Comparison of ENCODE assay signal across 8 cellular contexts in genomic region chr15:49620658-49621326, GRCh38. TPM values are rescaled to one million over a fixed set of nuclear protein-coding genes. Genes with fewer than 3 reads are reported as not detected.
DNase-seq lines count a peak whose midpoint lies in the region; ATAC-seq and TF ChIP-seq lines count a peak whose summit lies in the region.

TSS of gene DTWD1 (plus strand) at chr15:49621048. CDS start at chr15:49625168, 4,120 bp downstream.
TSS of gene FAM227B (minus strand) at chr15:49620818. CDS start at chr15:49615171, 5,647 bp downstream.

- H3K4me3 Mint-ChIP-seq in activated naive CD8-positive, alpha-beta T cell treated with anti-CD3 and anti-CD28 coated beads for 36 hours = peak within 1 kb of the TSS; percentile 90

- H3K9me3 Mint-ChIP-seq in activated naive CD8-positive, alpha-beta T cell treated with anti-CD3 and anti-CD28 coated beads for 36 hours = peaks cover 7% of the 10 kb centered on the region

- 0 to 1% (median 1%) methylated on average over 41 to 59 of the region's 59 CpGs for WGBS in ovary, 3 donors
- 0 to 2% methylated on average over 31 to 44 of the region's 59 CpGs for WGBS in thyroid gland, 2 donors

- ATAC-seq in HG02642 (IDR thresholded peaks at IDR 0.05; ENCODE audit: poor library complexity, unreplicated experiment) (peak; percentile 99), Right ventricle myocardium inferior (peak; percentile 100)

- H3K27ac ChIP-seq in ovary (peak within 1 kb of the TSS; percentile 57 to 77), thyroid gland (peak within 1 kb of the TSS; percentile 84 to 94 (median 94))

- no peaks in the 10 kb centered on the region for H3K27me3 ChIP-seq in ovary
- no peaks in the 10 kb centered on the region for H3K27me3 ChIP-seq in thyroid gland

- H3K9me3 ChIP-seq in ovary (peaks cover 0 to 3% of the 10 kb centered on the region in 2 donors), thyroid gland (no peaks in the 10 kb centered on the region)

- peaks cover 6% of the 10 kb centered on the region for H3K4me1 ChIP-seq in ovary (ENCODE audit: insufficient read depth)
- H3K4me1 ChIP-seq in thyroid gland = peaks cover 0 to 21% of the 10 kb centered on the region in 2 donors

- intact Hi-C loops in Right ventricle myocardium inferior (cut with DNase I) = loop anchor here (2.0 to 10.0 kb wide), 5 partner anchors 192 to 746 kb away; partner anchors contain the start of genes COPS2 and EID1
- intact Hi-C loops in ovary (cut with DNase I) = loop anchor here in 2 of 4 donors (5.0 kb wide), 1 partner anchor 282 kb away; no protein-coding TSS in a partner anchor
- intact Hi-C loops in thyroid gland (cut with DNase I) = no loop called here

- TF ChIP-seq POLR2A in GM10847 (IDR thresholded peaks at IDR 0.05; ENCODE audit: extremely low read depth, insufficient read length) (peak; percentile 84), ovary (IDR thresholded peaks at IDR 0.05) (peak; percentile 98), thyroid gland (IDR thresholded peaks at IDR 0.05) (peak; percentile 67 to 88)

- peak within 1 kb of the TSS; percentile 81 for H3K4me3 ChIP-seq in ovary
- H3K4me3 ChIP-seq in thyroid gland (replicated peaks in 1 of 3) = peak within 1 kb of the TSS; percentile 49 to 62 (median 61)

- TF ChIP-seq EP300 in ovary (IDR thresholded peaks at IDR 0.05) = peak; percentile 52

- peaks cover 31% of the 10 kb centered on the region for H3K4me1 Mint-ChIP-seq in activated naive CD8-positive, alpha-beta T cell treated with anti-CD3 and anti-CD28 coated beads for 36 hours

- DNase-seq in NCI-H1105 (lab: John Stamatoyannopoulos, UW) = peak; percentile 92
- peak; percentile 95 for DNase-seq in SKM-1 (lab: John Stamatoyannopoulos, UW; ENCODE audit: unreplicated experiment)
- peak; percentile 93 for DNase-seq in activated naive CD8-positive, alpha-beta T cell treated with anti-CD3 and anti-CD28 coated beads for 36 hours
- peak; percentile 98 for DNase-seq in Right ventricle myocardium inferior (ENCODE audit: missing footprints)
- peak; percentile 95 to 97 (median 97) for DNase-seq in ovary
- DNase-seq in thyroid gland = peak; percentile 97 to 98

- H3K27ac Mint-ChIP-seq in activated naive CD8-positive, alpha-beta T cell treated with anti-CD3 and anti-CD28 coated beads for 36 hours = peak within 1 kb of the TSS; percentile 92

- H3K27me3 Mint-ChIP-seq in activated naive CD8-positive, alpha-beta T cell treated with anti-CD3 and anti-CD28 coated beads for 36 hours = no peaks in the 10 kb centered on the region

- peak in 1 of 3 donors; percentile 16 for TF ChIP-seq CTCF in ovary (IDR thresholded peaks at IDR 0.05)
- peak in 2 of 6 experiments; percentile 17 to 28 for TF ChIP-seq CTCF in thyroid gland (IDR thresholded peaks at IDR 0.05)

- peaks cover 30% of the 10 kb centered on the region for H3K36me3 Mint-ChIP-seq in activated naive CD8-positive, alpha-beta T cell treated with anti-CD3 and anti-CD28 coated beads for 36 hours

- no peaks in the 10 kb centered on the region for H3K36me3 ChIP-seq in ovary
- H3K36me3 ChIP-seq in thyroid gland = peaks cover 4 to 6% of the 10 kb centered on the region in 2 donors

RNA-seq across cellular contexts. Expression of gene DTWD1, which starts in this region (rescaled TPM):
- 10 to 100 TPM; 24.8 to 25.0 TPM for total RNA-seq in activated naive CD8-positive, alpha-beta T cell treated with anti-CD3 and anti-CD28 coated beads for 36 hours
- total RNA-seq in Right ventricle myocardium inferior (22.1 TPM), ovary (10 to 100 TPM; 18.5 to 55.9 (median 47.0) TPM), thyroid gland (10 to 100 TPM; 16.2 to 36.0 (median 27.8) TPM)
- polyA plus RNA-seq in ovary = 10 to 100 TPM; 33.3 to 40.1 TPM

RNA-seq across cellular contexts. Expression of gene FAM227B, which starts in this region (rescaled TPM):
- total RNA-seq in activated naive CD8-positive, alpha-beta T cell treated with anti-CD3 and anti-CD28 coated beads for 36 hours = 1 to 10 TPM; 2.9 to 4.1 TPM
- total RNA-seq in Right ventricle myocardium inferior (19.8 TPM), ovary (10 to 100 TPM in 5 of 7 donors, 1 to 10 TPM in 2; 7.0 to 21.8 (median 13.3) TPM), thyroid gland (10 to 100 TPM; 13.3 to 16.7 (median 15.2) TPM)
- 1 to 10 TPM; 8.2 to 8.7 TPM for polyA plus RNA-seq in ovary

Comparison
In these comparisons a context has a peak if more than half of its experiments do, and no peak if none do; other contexts are left out.
1. Peak in every context shown above with its lines: DNase-seq, ATAC-seq, H3K4me3 ChIP-seq and H3K27ac ChIP-seq.